In the genomic region with DNA sequence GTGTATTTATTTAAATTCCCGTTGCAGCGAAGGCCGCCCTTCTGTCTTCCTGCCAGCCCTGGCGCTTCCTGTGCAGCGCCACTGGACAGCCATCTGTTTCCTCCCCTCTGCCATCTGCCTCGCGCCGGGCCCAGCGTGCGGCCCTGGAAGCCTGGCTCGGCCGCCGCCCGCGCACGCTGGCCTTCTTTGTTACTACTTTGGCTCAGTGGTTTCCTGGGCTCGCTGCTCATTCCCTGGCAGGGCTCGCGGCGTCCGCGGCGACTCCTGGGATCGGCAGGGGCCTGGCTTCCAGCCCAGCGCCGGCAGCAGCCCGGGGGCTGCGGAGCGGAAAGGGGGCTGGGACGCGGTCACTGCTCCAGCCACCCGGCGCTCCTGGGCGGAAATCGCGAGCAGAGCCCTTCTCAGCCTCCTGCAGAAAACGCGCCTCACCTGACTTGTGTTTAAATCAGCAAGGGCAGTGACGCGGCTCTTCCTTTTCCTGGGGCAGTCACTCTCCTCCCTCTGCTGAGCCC, we compare ENCODE assay signal across 8 cellular contexts. TPM values are rescaled to one million over a fixed set of nuclear protein-coding genes. Genes with fewer than 3 reads are reported as not detected.
DNase-seq lines count a peak whose midpoint lies in the region; ATAC-seq, FAIRE-seq and TF ChIP-seq lines count a peak whose summit lies in the region.

No MANE protein-coding gene starts in this region.

- ATAC-seq in GM21576 (IDR thresholded peaks at IDR 0.05; ENCODE audit: unreplicated experiment) (peak; percentile 77), left cardiac atrium (peak; percentile 93 to 94), pancreas (peak; percentile 78 to 89 (median 84))

- 1% methylated on average over 38 to 40 of the region's 40 CpGs for WGBS in pancreas, 2 donors

- H3K27me3 ChIP-seq in pancreas = no peaks in the 10 kb centered on the region

- peak overlapping the region; percentile 72 to 94 (median 92) for H3K27ac ChIP-seq in pancreas

- intact Hi-C loops in left cardiac atrium (cut with DNase I) = no loop called here
- intact Hi-C loops in pancreas (cut with DNase I) = no loop called here

- H3K36me3 ChIP-seq in pancreas = no peaks in the 10 kb centered on the region

- peak; percentile 76 for DNase-seq in DMS 273 treated with DMSO at 0.1 percent for 48 hours (lab: John Stamatoyannopoulos, UW)
- peak; percentile 61 for DNase-seq in KG1 (lab: John Stamatoyannopoulos, UW)
- peak; percentile 76 for DNase-seq in SW480 (ENCODE audit: low spot score)
- peak; percentile 41 for DNase-seq in amniotic stem cell (lab: John Stamatoyannopoulos, UW)
- DNase-seq in left cardiac atrium = peak; percentile 84
- DNase-seq in pancreas = peak; percentile 67 to 87 (median 74)
- DNase-seq in NCI-H2107 treated with DMSO at 0.1 percent for 48 hours (lab: John Stamatoyannopoulos, UW; ENCODE audit: unreplicated experiment) = no peak

- H3K9me3 ChIP-seq in pancreas = no peaks in the 10 kb centered on the region

- TF ChIP-seq CTCF in pancreas (IDR thresholded peaks at IDR 0.05) = no peak

- H3K4me1 ChIP-seq in pancreas = peaks cover 5 to 20% (median 15%) of the 10 kb centered on the region in 3 donors

- peak overlapping the region; percentile 20 to 49 (median 28) for H3K4me3 ChIP-seq in pancreas

- no peak for FAIRE-seq in pancreas (lab: Jason Lieb, UNC)

RNA-seq across cellular contexts. Expression of a gene that starts 9.9 kb away (rescaled TPM):
- 10 to 100 TPM in 1 of 2 donors, 1 to 10 TPM in 1; 8.0 to 10.2 TPM for total RNA-seq in left cardiac atrium
- 10 to 100 TPM in 3 of 6 donors, 1 to 10 TPM in 3; 6.1 to 21.4 (median 9.8) TPM for total RNA-seq in pancreas
- polyA plus RNA-seq in pancreas = 10 to 100 TPM; 18.9 to 23.8 TPM
